Comparison of ENCODE assay signal across 1 cellular context in genomic region chr21:32770514-32771133, GRCh38.
TF ChIP-seq lines count a peak whose summit lies in the region.

No MANE protein-coding gene starts in this region.

TF ChIP-seq in K562, 482 proteins besides CTCF, POLR2A, EP300 and RAD21 (continued from another document):
- TF ChIP-seq E2F5 (CRISPR knock-in tag; IDR thresholded peaks at IDR 0.05) (no peak), SIN3A (IDR thresholded peaks at IDR 0.05; ENCODE audit: borderline replicate concordance in 2 of 2, control insufficient read depth in 1 of 2, low read depth in 2 of 2, low read length in 2 of 2) (peak in 1 of 2 experiments; percentile 23; a peak in 1 of 4 replicates), ZKSCAN3 (CRISPR knock-in tag; IDR thresholded peaks at IDR 0.05) (no peak), CAMTA2 (CRISPR knock-in tag; conservative IDR thresholded peaks at IDR 0.05) (no peak), ETV5 (CRISPR knock-in tag; IDR thresholded peaks at IDR 0.05; ENCODE audit: low read depth) (no peak), MYBL2 (IDR thresholded peaks at IDR 0.05; ENCODE audit: low read depth) (no peak), MYBL2 (CRISPR knock-in tag; IDR thresholded peaks at IDR 0.05; ENCODE audit: borderline replicate concordance) (no peak), ZNF583 (CRISPR knock-in tag; IDR thresholded peaks at IDR 0.05) (no peak), ZNF184 (CRISPR knock-in tag; IDR thresholded peaks at IDR 0.05) (no peak), SP2 (IDR thresholded peaks at IDR 0.05; ENCODE audit: extremely low read depth, low read depth, low read length, poor library complexity, severe bottlenecking) (no peak), HMG20B (CRISPR knock-in tag; IDR thresholded peaks at IDR 0.05) (no peak)
- TF ChIP-seq, protein P1, sequence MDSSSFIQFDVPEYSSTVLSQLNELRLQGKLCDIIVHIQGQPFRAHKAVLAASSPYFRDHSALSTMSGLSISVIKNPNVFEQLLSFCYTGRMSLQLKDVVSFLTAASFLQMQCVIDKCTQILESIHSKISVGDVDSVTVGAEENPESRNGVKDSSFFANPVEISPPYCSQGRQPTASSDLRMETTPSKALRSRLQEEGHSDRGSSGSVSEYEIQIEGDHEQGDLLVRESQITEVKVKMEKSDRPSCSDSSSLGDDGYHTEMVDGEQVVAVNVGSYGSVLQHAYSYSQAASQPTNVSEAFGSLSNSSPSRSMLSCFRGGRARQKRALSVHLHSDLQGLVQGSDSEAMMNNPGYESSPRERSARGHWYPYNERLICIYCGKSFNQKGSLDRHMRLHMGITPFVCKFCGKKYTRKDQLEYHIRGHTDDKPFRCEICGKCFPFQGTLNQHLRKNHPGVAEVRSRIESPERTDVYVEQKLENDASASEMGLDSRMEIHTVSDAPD (CRISPR knock-in tag; IDR thresholded peaks at IDR 0.05): no peak
TF ChIP-seq in K562: peak in this region for 4.
